Comparison of ENCODE assay signal across 1 cellular context in the genomic region with DNA sequence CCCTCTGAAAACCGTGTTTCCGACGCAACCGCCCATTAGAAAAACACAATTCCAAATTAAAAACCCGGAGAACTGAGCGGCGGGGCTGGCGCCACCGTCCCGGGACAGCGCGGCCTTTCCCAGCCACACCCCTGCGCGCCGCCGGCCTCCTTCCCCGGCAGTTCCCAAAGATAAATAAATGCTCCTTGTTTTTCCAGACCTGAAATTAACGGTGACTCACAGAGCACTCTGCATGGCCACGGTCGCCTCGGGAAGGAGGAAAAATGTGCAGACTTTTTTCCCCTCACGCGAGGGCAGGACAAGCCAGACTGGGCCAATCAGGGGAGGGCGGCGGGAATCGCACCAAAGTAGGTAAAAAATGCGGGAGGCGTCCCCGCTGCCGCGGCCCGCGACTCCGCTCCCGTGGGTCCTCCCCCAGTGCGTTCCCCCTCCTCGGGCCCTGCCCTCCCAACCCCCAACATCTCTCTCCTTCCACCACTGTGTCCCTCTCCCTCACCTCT.
TF ChIP-seq lines count a peak whose summit lies in the region.

No MANE protein-coding gene starts in this region.

TF ChIP-seq in HEK293, 187 proteins besides CTCF, POLR2A, EP300 and RAD21 (continued from another document):
- TF ChIP-seq ZBTB20 (tag by site-specific recombination; IDR thresholded peaks at IDR 0.05) (0 out of 2 replicates have a peak, but pooled peaks have one; percentile 9), ZNF600 (tag by site-specific recombination; IDR thresholded peaks at IDR 0.05) (peak; percentile 82), ZNF121 (tag by site-specific recombination; IDR thresholded peaks at IDR 0.05) (no peak), ZNF76 (tag by site-specific recombination; IDR thresholded peaks at IDR 0.05; ENCODE audit: borderline replicate concordance, low read depth) (0 out of 2 replicates have a peak, but pooled peaks have one; percentile 14), GLIS2 (tag by site-specific recombination; IDR thresholded peaks at IDR 0.05) (peak; percentile 44; the same call in 1 of the 2 replicates), PRDM6 (tag by site-specific recombination; IDR thresholded peaks at IDR 0.05) (peak; percentile 64), ZBTB11 (tag by site-specific recombination; conservative IDR thresholded peaks at IDR 0.05; ENCODE audit: low read depth) (peak; percentile 36), KLF10 (tag by site-specific recombination; IDR thresholded peaks at IDR 0.05) (peak; percentile 80), ZNF837 (tag by site-specific recombination; IDR thresholded peaks at IDR 0.05) (no peak), SP2 (tag by site-specific recombination; IDR thresholded peaks at IDR 0.05) (peak; percentile 57), ZNF670 (tag by site-specific recombination; IDR thresholded peaks at IDR 0.05; ENCODE audit: low read depth) (no peak), ZSCAN16 (tag by site-specific recombination; IDR thresholded peaks at IDR 0.05) (no peak), MEIS1 (CRISPR knock-in tag; IDR thresholded peaks at IDR 0.05; ENCODE audit: borderline replicate concordance) (no peak), ZNF341 (tag by site-specific recombination; IDR thresholded peaks at IDR 0.05; ENCODE audit: low read depth) (peak; percentile 67), GLIS1 (tag by site-specific recombination; IDR thresholded peaks at IDR 0.05) (peak; percentile 79), INSM2 (tag by site-specific recombination; IDR thresholded peaks at IDR 0.05) (peak; percentile 25; the same call in 1 of the 2 replicates), GLI4 (tag by site-specific recombination; IDR thresholded peaks at IDR 0.05) (no peak), ZNF510 (tag by site-specific recombination; IDR thresholded peaks at IDR 0.05; ENCODE audit: insufficient replicate concordance) (no peak), ZXDB (tag by site-specific recombination; IDR thresholded peaks at IDR 0.05) (0 out of 2 replicates have a peak, but pooled peaks have one; percentile 29), ZNF335 (tag by site-specific recombination; conservative IDR thresholded peaks at IDR 0.05) (peak; percentile 55; the same call in 1 of the 2 replicates), ZNF629 (tag by site-specific recombination; IDR thresholded peaks at IDR 0.05) (peak; percentile 24; the same call in 1 of the 2 replicates), YY1 (tag by site-specific recombination; IDR thresholded peaks at IDR 0.05) (no peak), ZNF561 (tag by site-specific recombination; IDR thresholded peaks at IDR 0.05; ENCODE audit: borderline replicate concordance) (0 out of 2 replicates have a peak, but pooled peaks have one; percentile 27), ZEB2 (tag by site-specific recombination; IDR thresholded peaks at IDR 0.05) (peak; percentile 40; the same call in 1 of the 2 replicates), KLF8 (tag by site-specific recombination; IDR thresholded peaks at IDR 0.05) (peak; percentile 14; the same call in 1 of the 2 replicates), ZNF362 (tag by site-specific recombination; IDR thresholded peaks at IDR 0.05) (peak; percentile 65; the same call in 1 of the 2 replicates)
- TF ChIP-seq, protein P1, sequence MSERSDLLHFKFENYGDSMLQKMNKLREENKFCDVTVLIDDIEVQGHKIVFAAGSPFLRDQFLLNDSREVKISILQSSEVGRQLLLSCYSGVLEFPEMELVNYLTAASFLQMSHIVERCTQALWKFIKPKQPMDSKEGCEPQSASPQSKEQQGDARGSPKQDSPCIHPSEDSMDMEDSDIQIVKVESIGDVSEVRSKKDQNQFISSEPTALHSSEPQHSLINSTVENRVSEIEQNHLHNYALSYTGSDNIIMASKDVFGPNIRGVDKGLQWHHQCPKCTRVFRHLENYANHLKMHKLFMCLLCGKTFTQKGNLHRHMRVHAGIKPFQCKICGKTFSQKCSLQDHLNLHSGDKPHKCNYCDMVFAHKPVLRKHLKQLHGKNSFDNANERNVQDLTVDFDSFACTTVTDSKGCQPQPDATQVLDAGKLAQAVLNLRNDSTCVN (tag by site-specific recombination; optimal IDR thresholded peaks at IDR 0.05) = peak; percentile 57
